In the genomic region with DNA sequence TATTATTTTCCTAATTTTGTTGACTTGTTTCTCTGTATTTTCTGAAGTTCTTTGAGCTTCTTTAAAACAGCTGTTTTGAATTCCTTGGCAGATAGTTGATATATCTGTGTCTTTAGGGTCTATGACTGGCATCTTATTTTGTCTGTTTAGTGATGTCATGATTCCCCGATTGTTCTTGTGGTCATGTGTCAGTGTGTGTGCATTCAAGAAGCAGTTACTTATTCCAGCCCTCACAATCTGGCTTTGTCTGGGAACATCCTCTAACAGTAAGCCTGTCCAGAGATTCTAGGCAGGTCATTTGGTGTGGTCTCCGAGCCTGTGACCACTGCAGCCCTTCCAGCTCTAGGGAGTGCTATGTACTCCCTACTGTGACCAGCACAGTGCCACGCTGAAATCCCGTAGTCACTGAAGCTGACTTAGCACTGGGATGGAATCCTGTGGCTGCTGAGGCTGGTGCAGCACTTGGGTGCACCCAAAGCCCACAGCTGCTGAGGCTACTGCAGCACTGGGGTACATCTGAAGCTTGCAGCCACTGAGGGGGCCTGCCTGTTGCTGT, we compare ENCODE assay signal across 19 cellular contexts.
"Had no signal": no experiment of that assay in that cellular context is flagged by ENCODE, and none has a peak within 500 bp of the region (broad histone marks: within the 10 kb centered on the region; RNA-seq: fewer than 3 reads in every experiment).

No MANE protein-coding gene starts in this region.

- H3K27ac Mint-ChIP-seq: activated B cell treated with CpG ODN at 0.5 μM for 24 hours; activated CD4-positive, alpha-beta memory T cell treated with anti-CD3 and anti-CD28 coated beads, Interleukin-2, amount 10 ng/mL, durations not matched to agents 7 days and 5 days; activated CD8-positive, alpha-beta memory T cell treated with anti-CD3 and anti-CD28 coated beads, Interleukin-2, amount 10 ng/mL, durations not matched to agents 7 days and 5 days; activated naive CD8-positive, alpha-beta T cell; nephron progenitor cell; progenitor cell of endocrine pancreas; stimulated activated naive CD8-positive, alpha-beta T cell treated with anti-CD3 and anti-CD28 coated beads, Interleukin-15, Interleukin-2, amounts not matched to agents 100 ng/mL and 50 ng/mL, for 24 hours had no signal

- ATAC-seq: activated CD8-positive, alpha-beta memory T cell treated with anti-CD3 and anti-CD28 coated beads, Interleukin-2, amount 10 ng/mL, durations not matched to agents 7 days and 5 days had no signal

- H3K27ac ChIP-seq: cardiac muscle cell, esophagus squamous epithelium, suprapubic skin, transverse colon had no signal

- H3K27me3 Mint-ChIP-seq: activated B cell treated with CpG ODN at 0.5 μM for 24 hours; activated CD4-positive, alpha-beta memory T cell treated with anti-CD3 and anti-CD28 coated beads, Interleukin-2, amount 10 ng/mL, durations not matched to agents 7 days and 5 days; activated CD8-positive, alpha-beta memory T cell treated with anti-CD3 and anti-CD28 coated beads, Interleukin-2, amount 10 ng/mL, durations not matched to agents 7 days and 5 days; activated naive CD8-positive, alpha-beta T cell; progenitor cell of endocrine pancreas; stimulated activated naive CD8-positive, alpha-beta T cell treated with anti-CD3 and anti-CD28 coated beads, Interleukin-15, Interleukin-2, amounts not matched to agents 100 ng/mL and 50 ng/mL, for 24 hours had no signal

- H3K4me3 ChIP-seq: cardiac muscle cell, esophagus squamous epithelium, suprapubic skin, transverse colon had no signal

- H3K4me3 Mint-ChIP-seq: activated B cell treated with CpG ODN at 0.5 μM for 24 hours; activated CD4-positive, alpha-beta memory T cell treated with anti-CD3 and anti-CD28 coated beads, Interleukin-2, amount 10 ng/mL, durations not matched to agents 7 days and 5 days; activated CD8-positive, alpha-beta memory T cell treated with anti-CD3 and anti-CD28 coated beads, Interleukin-2, amount 10 ng/mL, durations not matched to agents 7 days and 5 days; activated naive CD8-positive, alpha-beta T cell; nephron progenitor cell; stimulated activated naive CD8-positive, alpha-beta T cell treated with anti-CD3 and anti-CD28 coated beads, Interleukin-15, Interleukin-2, amounts not matched to agents 100 ng/mL and 50 ng/mL, for 24 hours had no signal

- DNase-seq: activated B cell treated with CpG ODN at 0.5 μM for 24 hours; activated CD4-positive, alpha-beta memory T cell treated with anti-CD3 and anti-CD28 coated beads, Interleukin-2, amount 10 ng/mL, durations not matched to agents 7 days and 5 days; activated CD4-positive, alpha-beta T cell treated with anti-CD3 and anti-CD28 coated beads for 4 hours; activated CD8-positive, alpha-beta memory T cell treated with anti-CD3 and anti-CD28 coated beads, Interleukin-2, amount 10 ng/mL, durations not matched to agents 7 days and 5 days; dermis blood vessel endothelial cell; effector memory CD4-positive, alpha-beta T cell; esophagus squamous epithelium; foreskin fibroblast; hippocampal formation; islet precursor cell; midbrain; nephron progenitor cell; stimulated activated CD4-positive, alpha-beta T cell treated with anti-CD3 and anti-CD28 coated beads, Interleukin-2, amount 100 ng/mL, for 24 hours; transverse colon had no signal

- H3K36me3 ChIP-seq: cardiac muscle cell, esophagus squamous epithelium, suprapubic skin had no signal

- H3K27me3 ChIP-seq: cardiac muscle cell, esophagus squamous epithelium, suprapubic skin, transverse colon had no signal

- H3K9me3 ChIP-seq: esophagus squamous epithelium had no signal
